In genomic region chr11:114026355-114026754, GRCh38 we compare ENCODE assay signal across 10 cellular contexts. TPM values are rescaled to one million over a fixed set of nuclear protein-coding genes. Genes with fewer than 3 reads are reported as not detected.
DNase-seq lines count a peak whose midpoint lies in the region; ATAC-seq and TF ChIP-seq lines count a peak whose summit lies in the region.
"Had no signal": no experiment of that assay in that cellular context is flagged by ENCODE, and none has a peak within 500 bp of the region (broad histone marks: within the 10 kb centered on the region; RNA-seq: fewer than 3 reads in every experiment).

No MANE protein-coding gene starts in this region.

- H3K4me3 ChIP-seq in NT2/D1 (ENCODE audit: insufficient read length, low read depth) (no peak overlapping the region), sigmoid colon (no peak overlapping the region)
- H3K4me3 ChIP-seq: right atrium auricular region had no signal

- no peak for TF ChIP-seq EP300 in sigmoid colon (IDR thresholded peaks at IDR 0.05)

- H3K27ac Mint-ChIP-seq in activated CD8-positive, alpha-beta memory T cell treated with anti-CD3 and anti-CD28 coated beads, Interleukin-2, amount 10 ng/mL, durations not matched to agents 7 days and 5 days: no peak overlapping the region

- H3K36me3 ChIP-seq in NT2/D1 (ENCODE audit: insufficient read depth, insufficient read length, low read length) (no peaks in the 10 kb centered on the region), sigmoid colon (no peaks in the 10 kb centered on the region)
- H3K36me3 ChIP-seq: right atrium auricular region had no signal

- 50 to 73% methylated on average over 1 of the region's 1 CpG for WGBS in sigmoid colon, 2 donors

- H3K4me1 ChIP-seq in NT2/D1 (ENCODE audit: insufficient read depth, insufficient read length) (no peaks in the 10 kb centered on the region), sigmoid colon (peaks cover 0 to 39% (median 31%) of the 10 kb centered on the region in 4 donors)

- H3K9me3 Mint-ChIP-seq in activated CD8-positive, alpha-beta memory T cell treated with anti-CD3 and anti-CD28 coated beads, Interleukin-2, amount 10 ng/mL, durations not matched to agents 7 days and 5 days (ENCODE audit: low read depth): no peaks in the 10 kb centered on the region

- H3K9me3 ChIP-seq in NT2/D1 (ENCODE audit: insufficient read depth, low read length): no peaks in the 10 kb centered on the region
- no peaks in the 10 kb centered on the region for H3K9me3 ChIP-seq in sigmoid colon
- H3K9me3 ChIP-seq: right atrium auricular region had no signal

- H3K4me1 Mint-ChIP-seq in activated CD8-positive, alpha-beta memory T cell treated with anti-CD3 and anti-CD28 coated beads, Interleukin-2, amount 10 ng/mL, durations not matched to agents 7 days and 5 days: peaks cover 7% of the 10 kb centered on the region

- no peak overlapping the region for H3K9ac ChIP-seq in NT2/D1 (ENCODE audit: insufficient read length, low read depth)

- no peaks in the 10 kb centered on the region for H3K27me3 ChIP-seq in NT2/D1 (ENCODE audit: insufficient read depth, insufficient read length)
- H3K27me3 ChIP-seq in sigmoid colon: no peaks in the 10 kb centered on the region
- H3K27me3 ChIP-seq: right atrium auricular region had no signal

- CTCF ChIA-PET in activated CD8-positive, alpha-beta memory T cell treated with anti-CD3 and anti-CD28 coated beads, Interleukin-2, amount 10 ng/mL, durations not matched to agents 7 days and 5 days (lab: Charles Lee): interaction anchor here (1.5 to 4.1 kb wide), 5 partner anchors 32 to 235 kb away, joined by 3 to 50 read pairs (median 4); no protein-coding TSS in a partner anchor

- ATAC-seq in activated CD8-positive, alpha-beta memory T cell treated with anti-CD3 and anti-CD28 coated beads, Interleukin-2, amount 10 ng/mL, durations not matched to agents 7 days and 5 days: peak; percentile 69
- ATAC-seq in left colon (no peak), HG03025 (IDR thresholded peaks at IDR 0.05; ENCODE audit: low FRiP score, unreplicated experiment) (no peak)

- intact Hi-C loops in sigmoid colon (cut with DNase I) (no loop called here), left colon (cut with DNase I, micrococcal nuclease) (no loop called here)

- peak overlapping the region; percentile 10 for H3K27ac ChIP-seq in cingulate gyrus (ENCODE audit: low read depth, low read length)
- peak overlapping the region in 3 of 4 donors; percentile 64 to 77 (median 75) for H3K27ac ChIP-seq in sigmoid colon

- TF ChIP-seq CTCF in sigmoid colon (IDR thresholded peaks at IDR 0.05): no peak

- DNase-seq in activated CD8-positive, alpha-beta memory T cell treated with anti-CD3 and anti-CD28 coated beads, Interleukin-2, amount 10 ng/mL, durations not matched to agents 7 days and 5 days: peak; percentile 75
- DNase-seq in activated CD8-positive, alpha-beta memory T cell treated with anti-CD3 and anti-CD28 coated beads, Interleukin-2, amount 50 U/mL, for 48 hours: no peak
- peak; percentile 25 for DNase-seq in NT2/D1 (ENCODE audit: low read depth, low spot score)
- DNase-seq in sigmoid colon: no peak
- DNase-seq in left colon: no peak
- no peak for DNase-seq in NCI-H2081 (lab: John Stamatoyannopoulos, UW)
- DNase-seq: DMS79 had no signal

- no peak for TF ChIP-seq POLR2A in sigmoid colon (IDR thresholded peaks at IDR 0.05)

- H3K4me3 Mint-ChIP-seq in activated CD8-positive, alpha-beta memory T cell treated with anti-CD3 and anti-CD28 coated beads, Interleukin-2, amount 10 ng/mL, durations not matched to agents 7 days and 5 days: no peak overlapping the region

- peaks cover 41% of the 10 kb centered on the region for H3K27me3 Mint-ChIP-seq in activated CD8-positive, alpha-beta memory T cell treated with anti-CD3 and anti-CD28 coated beads, Interleukin-2, amount 10 ng/mL, durations not matched to agents 7 days and 5 days

- no peaks in the 10 kb centered on the region for H3K36me3 Mint-ChIP-seq in activated CD8-positive, alpha-beta memory T cell treated with anti-CD3 and anti-CD28 coated beads, Interleukin-2, amount 10 ng/mL, durations not matched to agents 7 days and 5 days

RNA-seq across cellular contexts. Expression of gene ZBTB16, which starts 33.2 kb away (rescaled TPM):
- 1 to 10 TPM; 3.2 to 3.9 TPM for total RNA-seq in activated CD8-positive, alpha-beta memory T cell treated with anti-CD3 and anti-CD28 coated beads, Interleukin-2, amount 10 ng/mL, durations not matched to agents 7 days and 5 days
- total RNA-seq in sigmoid colon (100 to 1,000 TPM in 3 of 4 donors, 10 to 100 TPM in 1; 99.5 to 197 (median 129) TPM), left colon (10 to 100 TPM in 1 of 2 donors, 1 to 10 TPM in 1; 10.0 to 75.1 TPM)
- 10 to 100 TPM in 2 of 3 donors, 1 to 10 TPM in 1; 9.9 to 34.4 (median 11.4) TPM for polyA plus RNA-seq in sigmoid colon

RNA-seq across cellular contexts. Expression of gene HTR3A, which starts 51.4 kb away (rescaled TPM):
- not detected for total RNA-seq in activated CD8-positive, alpha-beta memory T cell treated with anti-CD3 and anti-CD28 coated beads, Interleukin-2, amount 10 ng/mL, durations not matched to agents 7 days and 5 days
- total RNA-seq in sigmoid colon (1 to 10 TPM; 1.1 to 4.5 (median 2.8) TPM), left colon (under 1 TPM in 1 of 2 donors, not detected in 1; 0.67 TPM)
- polyA plus RNA-seq in sigmoid colon: 1 to 10 TPM in 1 of 3 donors, not detected in 2; 1.5 TPM

Comparison
In these comparisons a context has a peak if more than half of its experiments do, and no peak if none do; other contexts are left out.
1. DNase-seq: peak in activated CD8-positive, alpha-beta memory T cell treated with anti-CD3 and anti-CD28 coated beads, Interleukin-2, amount 10 ng/mL, durations not matched to agents 7 days and 5 days (single experiment) and NT2/D1 (single experiment); none in activated CD8-positive, alpha-beta memory T cell treated with anti-CD3 and anti-CD28 coated beads, Interleukin-2, amount 50 U/mL, for 48 hours (single experiment), sigmoid colon (single experiment), left colon (0 of 2) and NCI-H2081 (0 of 2).